1 cellular context compared by ENCODE assay signal in genomic region chr2:10392951-10393647, GRCh38.
A peak's percentile ranks its signal among the peaks of the same experiment; 100 is the strongest.
TF ChIP-seq lines count a peak whose summit lies in the region.

No MANE protein-coding gene starts in this region.

TF ChIP-seq in HepG2, 621 proteins besides CTCF, POLR2A, EP300 and RAD21:
- TF ChIP-seq ZNF430 (CRISPR knock-in tag; IDR thresholded peaks at IDR 0.05) (0 out of 2 replicates have a peak, but pooled peaks have one; percentile 5), ZBTB20 (CRISPR knock-in tag; IDR thresholded peaks at IDR 0.05; ENCODE audit: borderline replicate concordance, low read depth) (no peak), TEAD3 (CRISPR knock-in tag; optimal IDR thresholded peaks at IDR 0.05; ENCODE audit: borderline replicate concordance) (peak; percentile 13), NRL (CRISPR knock-in tag; IDR thresholded peaks at IDR 0.05; ENCODE audit: borderline replicate concordance) (0 out of 2 replicates have a peak, but pooled peaks have one; percentile 21), FOXO4 (CRISPR knock-in tag; conservative IDR thresholded peaks at IDR 0.05) (no peak), CHD4 (IDR thresholded peaks at IDR 0.05; ENCODE audit: borderline replicate concordance, low read length) (no peak), MYC (CRISPR knock-in tag; IDR thresholded peaks at IDR 0.05; ENCODE audit: borderline replicate concordance) (peak; percentile 11; the same call in 1 of the 2 replicates), ZNF687 (CRISPR knock-in tag; IDR thresholded peaks at IDR 0.05) (peak; percentile 10; the same call in 1 of the 2 replicates), HIC2 (CRISPR knock-in tag; IDR thresholded peaks at IDR 0.05; ENCODE audit: low read depth) (peak; percentile 62; the same call in 1 of the 2 replicates), TFE3 (CRISPR knock-in tag; IDR thresholded peaks at IDR 0.05) (no peak), TBX2 (CRISPR knock-in tag; IDR thresholded peaks at IDR 0.05; ENCODE audit: borderline replicate concordance) (0 out of 2 replicates have a peak, but pooled peaks have one; percentile 11), HOXA3 (CRISPR knock-in tag; IDR thresholded peaks at IDR 0.05) (0 out of 2 replicates have a peak, but pooled peaks have one; percentile 4), ZBTB26 (CRISPR knock-in tag; IDR thresholded peaks at IDR 0.05; ENCODE audit: borderline replicate concordance) (0 out of 2 replicates have a peak, but pooled peaks have one; percentile 1), IKZF5 (CRISPR knock-in tag; IDR thresholded peaks at IDR 0.05) (peak; percentile 18; the same call in 1 of the 2 replicates), ZNF749 (CRISPR knock-in tag; IDR thresholded peaks at IDR 0.05; ENCODE audit: borderline replicate concordance) (no peak), TRAFD1 (CRISPR knock-in tag; IDR thresholded peaks at IDR 0.05; ENCODE audit: borderline replicate concordance) (0 out of 2 replicates have a peak, but pooled peaks have one; percentile 47), ZNF350 (CRISPR knock-in tag; IDR thresholded peaks at IDR 0.05; ENCODE audit: borderline replicate concordance, low read depth) (0 out of 2 replicates have a peak, but pooled peaks have one; percentile 16), ZC3H4 (CRISPR knock-in tag; IDR thresholded peaks at IDR 0.05; ENCODE audit: borderline replicate concordance) (no peak), HMGXB4 (CRISPR knock-in tag; IDR thresholded peaks at IDR 0.05; ENCODE audit: borderline replicate concordance in 1 of 2, low read depth in 1 of 2) (0 out of 4 replicates have a peak, but pooled peaks of 1 of the 2 experiments have one; percentile 25), POGK (CRISPR knock-in tag; conservative IDR thresholded peaks at IDR 0.05) (0 out of 2 replicates have a peak, but pooled peaks have one; percentile 6), DNMT1 (CRISPR knock-in tag; IDR thresholded peaks at IDR 0.05) (0 out of 2 replicates have a peak, but pooled peaks have one; percentile 55), ZC3H13 (CRISPR knock-in tag; IDR thresholded peaks at IDR 0.05) (peak; percentile 33; the same call in 1 of the 2 replicates)
